In genomic region chr15:90435652-90436337, GRCh38 we compare ENCODE assay signal across 25 cellular contexts. TPM values are rescaled to one million over a fixed set of nuclear protein-coding genes. Genes with fewer than 3 reads are reported as not detected.
DNase-seq lines count a peak whose midpoint lies in the region; ATAC-seq, FAIRE-seq and TF ChIP-seq lines count a peak whose summit lies in the region.
"Had no signal": no experiment of that assay in that cellular context is flagged by ENCODE, and none has a peak within 500 bp of the region (broad histone marks: within the 10 kb centered on the region; RNA-seq: fewer than 3 reads in every experiment).

No MANE protein-coding gene starts in this region.

- TF ChIP-seq POLR2A in uterus (IDR thresholded peaks at IDR 0.05): no peak

- H3K4me1 ChIP-seq in right cardiac atrium (ENCODE audit: control insufficient read depth, insufficient read depth, low read length) (peaks cover 4% of the 10 kb centered on the region), uterus (no peaks in the 10 kb centered on the region), pancreas (peaks cover 0 to 10% (median 8%) of the 10 kb centered on the region in 3 donors)

- ATAC-seq in right cardiac atrium (no peak), left ventricle myocardium superior (no peak), pancreas (no peak)
- ATAC-seq: GM12878; GM23338; Right ventricle myocardium inferior; stimulated activated naive CD8-positive, alpha-beta T cell treated with anti-CD3 and anti-CD28 coated beads, Interleukin-15, Interleukin-2, amounts not matched to agents 100 U/mL and 50 U/mL, for 24 hours; T-cell had no signal

- H3K9me3 Mint-ChIP-seq in chondrocyte (ENCODE audit: low read depth): no peaks in the 10 kb centered on the region
- no peaks in the 10 kb centered on the region for H3K9me3 Mint-ChIP-seq in mesothelial cell of epicardium
- H3K9me3 Mint-ChIP-seq: CD4-positive, alpha-beta T cell; GM23338; T-cell had no signal

- intact Hi-C loops in right cardiac atrium (cut with DNase I): no loop called here
- intact Hi-C loops in left ventricle myocardium superior (cut with micrococcal nuclease): no loop called here
- intact Hi-C loops in uterus (cut with DNase I; ENCODE audit: low total_unique reads): no loop called here
- intact Hi-C loops in pancreas (cut with DNase I): no loop called here

- H3K36me3 Mint-ChIP-seq in chondrocyte (ENCODE audit: low read depth) (peaks cover 11% of the 10 kb centered on the region), mesothelial cell of epicardium (peaks cover 15% of the 10 kb centered on the region)

- no peaks in the 10 kb centered on the region for H3K36me3 ChIP-seq in uterus
- H3K36me3 ChIP-seq in pancreas: peaks cover 0 to 3% (median 0%) of the 10 kb centered on the region in 3 donors

- H3K27ac ChIP-seq in right cardiac atrium (ENCODE audit: low read length): peak overlapping the region; percentile 52
- H3K27ac ChIP-seq in uterus: peak overlapping the region; percentile 31 to 43
- H3K27ac ChIP-seq in pancreas: no peak overlapping the region

- DNase-seq in right cardiac atrium: no peak
- DNase-seq in left ventricle myocardium superior: no peak
- DNase-seq in chondrocyte (ENCODE audit: low spot score): no peak
- no peak for DNase-seq in mesothelial cell of epicardium (ENCODE audit: low spot score in 2 of 2, unreplicated experiment in 2 of 2)
- no peak for DNase-seq in uterus
- no peak for DNase-seq in DMS 273 (lab: John Stamatoyannopoulos, UW; ENCODE audit: unreplicated experiment)
- no peak for DNase-seq in pancreas
- DNase-seq in cerebellum (ENCODE audit: low spot score): no peak
- DNase-seq: activated CD4-positive, alpha-beta T cell treated with anti-CD3 and anti-CD28 coated beads for 48 hours; activated CD8-positive, alpha-beta memory T cell treated with anti-CD3 and anti-CD28 coated beads, Interleukin-2, amount 50 U/mL, for 48 hours; activated naive CD4-positive, alpha-beta T cell treated with Interleukin-2 at 50 U/mL for 16 hours; aorta; CD4-positive, alpha-beta T cell; DMS79; KBM-7; naive B cell; NCI-H2171 treated with DMSO at 0.1 percent for 48 hours; NCI-H774; stimulated activated naive CD8-positive, alpha-beta T cell treated with anti-CD3 and anti-CD28 coated beads, Interleukin-15, Interleukin-2, amounts not matched to agents 100 U/mL and 50 U/mL, for 24 hours; T-cell; transverse colon had no signal

- H3K9me3 ChIP-seq in right cardiac atrium (ENCODE audit: control insufficient read depth, low read length): no peaks in the 10 kb centered on the region
- no peaks in the 10 kb centered on the region for H3K9me3 ChIP-seq in uterus
- no peaks in the 10 kb centered on the region for H3K9me3 ChIP-seq in pancreas
- H3K9me3 ChIP-seq: transverse colon had no signal

- FAIRE-seq in pancreas (lab: Jason Lieb, UNC): no peak
- FAIRE-seq: GM12878 had no signal

- H3K4me3 ChIP-seq in right cardiac atrium (ENCODE audit: low read length) (no peak overlapping the region), uterus (no peak overlapping the region), pancreas (no peak overlapping the region)
- H3K4me3 ChIP-seq: GM12878, GM23338, lung, transverse colon had no signal

- TF ChIP-seq CTCF in chondrocyte (IDR thresholded peaks at IDR 0.05) (no peak), mesothelial cell of epicardium (IDR thresholded peaks at IDR 0.05; ENCODE audit: unreplicated experiment) (no peak), uterus (IDR thresholded peaks at IDR 0.05) (no peak), pancreas (IDR thresholded peaks at IDR 0.05) (no peak)

- 68% methylated on average over 1 of the region's 1 CpG for whole genome bisulfite sequencing in right cardiac atrium
- WGBS in pancreas, 2 donors: 76 to 81% methylated on average over 1 of the region's 1 CpG

- H3K27me3 ChIP-seq in right cardiac atrium (ENCODE audit: control insufficient read depth, insufficient read depth): no peaks in the 10 kb centered on the region
- H3K27me3 ChIP-seq in uterus: no peaks in the 10 kb centered on the region
- H3K27me3 ChIP-seq in pancreas: no peaks in the 10 kb centered on the region
- H3K27me3 ChIP-seq: transverse colon had no signal

- H3K4me1 Mint-ChIP-seq in chondrocyte (ENCODE audit: low read depth) (peaks cover 34% of the 10 kb centered on the region), mesothelial cell of epicardium (peaks cover 45% of the 10 kb centered on the region)

- H3K4me3 Mint-ChIP-seq in chondrocyte (ENCODE audit: unreplicated experiment): no peak overlapping the region
- H3K4me3 Mint-ChIP-seq in mesothelial cell of epicardium: no peak overlapping the region
- H3K4me3 Mint-ChIP-seq: CD4-positive, alpha-beta T cell; GM23338; naive B cell; T-cell had no signal

- H3K27ac Mint-ChIP-seq in chondrocyte (ENCODE audit: unreplicated experiment): peak overlapping the region; percentile 10
- peak overlapping the region; percentile 91 for H3K27ac Mint-ChIP-seq in mesothelial cell of epicardium
- H3K27ac Mint-ChIP-seq: GM23338 had no signal

- no peaks in the 10 kb centered on the region for H3K27me3 Mint-ChIP-seq in chondrocyte (ENCODE audit: low read depth)
- no peaks in the 10 kb centered on the region for H3K27me3 Mint-ChIP-seq in mesothelial cell of epicardium (ENCODE audit: low read depth)
- H3K27me3 Mint-ChIP-seq: CD4-positive, alpha-beta T cell; naive B cell; T-cell had no signal

RNA-seq across cellular contexts. Expression of gene IQGAP1, which starts 47.8 kb away (rescaled TPM):
- 10 to 100 TPM; 37.8 to 57.9 (median 53.8) TPM for total RNA-seq in right cardiac atrium
- polyA plus RNA-seq in right cardiac atrium: 30.0 TPM
- total RNA-seq in left ventricle myocardium superior: 35.4 TPM
- total RNA-seq in chondrocyte: 206 to 214 TPM (median 209 TPM) in 3 replicates
- total RNA-seq in mesothelial cell of epicardium: 104 to 110 TPM (median 105 TPM) in 3 replicates
- 100 to 1,000 TPM; 195 to 777 (median 290) TPM for total RNA-seq in uterus
- total RNA-seq in pancreas: 100 to 1,000 TPM in 1 of 6 donors, 10 to 100 TPM in 5; 40.0 to 103 (median 43.3) TPM
- polyA plus RNA-seq in pancreas: 10 to 100 TPM; 20.6 to 48.4 TPM
- 59.6 TPM for total RNA-seq in cerebellum

Comparison
In these comparisons a context has a peak if more than half of its experiments do, and no peak if none do; other contexts are left out.
1. H3K27ac ChIP-seq: peak in right cardiac atrium (single experiment) and uterus (2 of 2); none in pancreas (0 of 4).